11 cellular contexts compared by ENCODE assay signal in the genomic region with DNA sequence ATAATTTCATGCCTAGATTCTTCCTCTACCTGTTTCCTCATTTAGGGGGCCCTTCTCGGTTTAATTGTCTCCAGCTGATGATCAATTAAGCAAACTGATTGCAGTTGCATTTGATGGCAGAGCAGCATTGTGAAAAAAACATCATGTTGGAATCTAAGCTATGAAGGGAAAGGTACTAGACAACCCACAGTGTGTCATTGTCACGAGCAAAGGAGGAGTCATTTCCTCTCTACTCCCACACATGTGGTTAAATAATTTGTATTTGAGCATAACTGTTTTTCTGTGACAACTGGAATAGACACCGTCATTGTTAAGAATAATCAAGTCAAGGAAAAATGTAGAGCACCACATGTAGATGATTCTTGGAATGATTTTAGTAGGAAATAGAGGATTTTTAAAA.
DNase-seq lines count a peak whose midpoint lies in the region; ATAC-seq and TF ChIP-seq lines count a peak whose summit lies in the region.
"Had no signal": no experiment of that assay in that cellular context is flagged by ENCODE, and none has a peak within 500 bp of the region (broad histone marks: within the 10 kb centered on the region; RNA-seq: fewer than 3 reads in every experiment).

No MANE protein-coding gene starts in this region.

- no peaks in the 10 kb centered on the region for H3K9me3 ChIP-seq in CD4-positive, CD25-positive, alpha-beta regulatory T cell (ENCODE audit: control insufficient read depth in 2 of 2, low read length in 2 of 2)
- no peaks in the 10 kb centered on the region for H3K9me3 ChIP-seq in Peyer's patch

- peaks cover 6% of the 10 kb centered on the region for H3K4me1 ChIP-seq in CD4-positive, CD25-positive, alpha-beta regulatory T cell (ENCODE audit: control insufficient read depth, insufficient read depth, low read length, poor library complexity, severe bottlenecking)
- no peaks in the 10 kb centered on the region for H3K4me1 ChIP-seq in Peyer's patch

- peaks cover 18 to 38% (median 28%) of the 10 kb centered on the region in 4 donors for H3K4me1 Mint-ChIP-seq in CD4-positive, CD25-positive, alpha-beta regulatory T cell
- H3K4me1 Mint-ChIP-seq in T-helper 1 cell treated with Interleukin-12 subunit alpha and Interleukin-12 subunit beta and Interleukin-4 antibody, amounts not matched to agents 30 μg/mL and 1 μg/mL, for 36 hours (ENCODE audit: low read depth), result peaks cover 23% of the 10 kb centered on the region

- ATAC-seq in CD4-positive, CD25-positive, alpha-beta regulatory T cell (ENCODE audit: low read depth in 2 of 2), result peak; percentile 66 to 67
- ATAC-seq in GM21360 (IDR thresholded peaks at IDR 0.05; ENCODE audit: unreplicated experiment) (peak; percentile 59), HG02642 (IDR thresholded peaks at IDR 0.05; ENCODE audit: poor library complexity, unreplicated experiment) (no peak), GM21717 (IDR thresholded peaks at IDR 0.05; ENCODE audit: unreplicated experiment) (no peak)

- H3K27me3 ChIP-seq in CD4-positive, CD25-positive, alpha-beta regulatory T cell (ENCODE audit: control insufficient read depth, insufficient read depth, low read length), result no peaks in the 10 kb centered on the region
- H3K27me3 ChIP-seq in Peyer's patch, result no peaks in the 10 kb centered on the region

- H3K4me3 Mint-ChIP-seq in CD4-positive, CD25-positive, alpha-beta regulatory T cell, result no peak overlapping the region
- H3K4me3 Mint-ChIP-seq in T-helper 1 cell treated with Interleukin-12 subunit alpha and Interleukin-12 subunit beta and Interleukin-4 antibody, amounts not matched to agents 30 μg/mL and 1 μg/mL, for 36 hours, result no peak overlapping the region
- H3K4me3 Mint-ChIP-seq: H9 had no signal

- H3K27me3 Mint-ChIP-seq in CD4-positive, CD25-positive, alpha-beta regulatory T cell, result no peaks in the 10 kb centered on the region
- H3K27me3 Mint-ChIP-seq in T-helper 1 cell treated with Interleukin-12 subunit alpha and Interleukin-12 subunit beta and Interleukin-4 antibody, amounts not matched to agents 30 μg/mL and 1 μg/mL, for 36 hours (ENCODE audit: low read depth), result no peaks in the 10 kb centered on the region

- TF ChIP-seq POLR2A in Peyer's patch (IDR thresholded peaks at IDR 0.05), result no peak

- H3K27ac Mint-ChIP-seq in CD4-positive, CD25-positive, alpha-beta regulatory T cell, result peak overlapping the region in 2 of 3 donors; percentile 5 to 21
- peak overlapping the region; percentile 34 for H3K27ac Mint-ChIP-seq in T-helper 1 cell treated with Interleukin-12 subunit alpha and Interleukin-12 subunit beta and Interleukin-4 antibody, amounts not matched to agents 30 μg/mL and 1 μg/mL, for 36 hours
- H3K27ac Mint-ChIP-seq: H9 had no signal

- peak in 2 of 3 donors; percentile 17 to 24 for DNase-seq in CD4-positive, CD25-positive, alpha-beta regulatory T cell
- peak; percentile 8 for DNase-seq in hepatic stellate cell (ENCODE audit: low spot score)
- DNase-seq in NCI-H526 (lab: John Stamatoyannopoulos, UW), result no peak
- DNase-seq in Peyer's patch, result no peak
- DNase-seq: H9, occipital lobe, RPMI8226 had no signal

- no peaks in the 10 kb centered on the region for H3K36me3 Mint-ChIP-seq in CD4-positive, CD25-positive, alpha-beta regulatory T cell
- H3K36me3 Mint-ChIP-seq in T-helper 1 cell treated with Interleukin-12 subunit alpha and Interleukin-12 subunit beta and Interleukin-4 antibody, amounts not matched to agents 30 μg/mL and 1 μg/mL, for 36 hours (ENCODE audit: low read depth), result peaks cover 5% of the 10 kb centered on the region

- no peaks in the 10 kb centered on the region for H3K36me3 ChIP-seq in CD4-positive, CD25-positive, alpha-beta regulatory T cell (ENCODE audit: control insufficient read depth, insufficient read depth, low read length)
- H3K36me3 ChIP-seq in Peyer's patch, result no peaks in the 10 kb centered on the region

- no peak for TF ChIP-seq CTCF in Peyer's patch (IDR thresholded peaks at IDR 0.05)

- H3K27ac ChIP-seq in CD4-positive, CD25-positive, alpha-beta regulatory T cell (ENCODE audit: insufficient read depth, low read length, poor library complexity, severe bottlenecking), result no peak overlapping the region
- H3K27ac ChIP-seq in Peyer's patch, result no peak overlapping the region

- no peak overlapping the region for H3K4me3 ChIP-seq in CD4-positive, CD25-positive, alpha-beta regulatory T cell (ENCODE audit: low read depth, low read length)
- no peak overlapping the region for H3K4me3 ChIP-seq in Peyer's patch

- peaks cover 0 to 5% (median 0%) of the 10 kb centered on the region in 7 donors for H3K9me3 Mint-ChIP-seq in CD4-positive, CD25-positive, alpha-beta regulatory T cell
- H3K9me3 Mint-ChIP-seq in T-helper 1 cell treated with Interleukin-12 subunit alpha and Interleukin-12 subunit beta and Interleukin-4 antibody, amounts not matched to agents 30 μg/mL and 1 μg/mL, for 36 hours, result no peaks in the 10 kb centered on the region
- H3K9me3 Mint-ChIP-seq: H9 had no signal

Comparison
In these comparisons a context has a peak if more than half of its experiments do, and no peak if none do; other contexts are left out.
1. ATAC-seq: peak in CD4-positive, CD25-positive, alpha-beta regulatory T cell (2 of 2) and GM21360 (single experiment); none in HG02642 (single experiment) and GM21717 (single experiment).
2. DNase-seq: peak in CD4-positive, CD25-positive, alpha-beta regulatory T cell (2 of 3) and hepatic stellate cell (single experiment); none in NCI-H526 (0 of 2) and Peyer's patch (0 of 3).